1 cellular context compared by ENCODE assay signal in genomic region chr7:50405246-50405645, GRCh38.
TF ChIP-seq lines count a peak whose summit lies in the region.

No MANE protein-coding gene starts in this region.

TF ChIP-seq in K562, 482 proteins besides CTCF, POLR2A, EP300 and RAD21:
- TF ChIP-seq, protein P1, sequence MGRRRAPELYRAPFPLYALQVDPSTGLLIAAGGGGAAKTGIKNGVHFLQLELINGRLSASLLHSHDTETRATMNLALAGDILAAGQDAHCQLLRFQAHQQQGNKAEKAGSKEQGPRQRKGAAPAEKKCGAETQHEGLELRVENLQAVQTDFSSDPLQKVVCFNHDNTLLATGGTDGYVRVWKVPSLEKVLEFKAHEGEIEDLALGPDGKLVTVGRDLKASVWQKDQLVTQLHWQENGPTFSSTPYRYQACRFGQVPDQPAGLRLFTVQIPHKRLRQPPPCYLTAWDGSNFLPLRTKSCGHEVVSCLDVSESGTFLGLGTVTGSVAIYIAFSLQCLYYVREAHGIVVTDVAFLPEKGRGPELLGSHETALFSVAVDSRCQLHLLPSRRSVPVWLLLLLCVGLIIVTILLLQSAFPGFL (CRISPR knock-in tag; IDR thresholded peaks at IDR 0.05) = no peak
- TF ChIP-seq, protein P2, sequence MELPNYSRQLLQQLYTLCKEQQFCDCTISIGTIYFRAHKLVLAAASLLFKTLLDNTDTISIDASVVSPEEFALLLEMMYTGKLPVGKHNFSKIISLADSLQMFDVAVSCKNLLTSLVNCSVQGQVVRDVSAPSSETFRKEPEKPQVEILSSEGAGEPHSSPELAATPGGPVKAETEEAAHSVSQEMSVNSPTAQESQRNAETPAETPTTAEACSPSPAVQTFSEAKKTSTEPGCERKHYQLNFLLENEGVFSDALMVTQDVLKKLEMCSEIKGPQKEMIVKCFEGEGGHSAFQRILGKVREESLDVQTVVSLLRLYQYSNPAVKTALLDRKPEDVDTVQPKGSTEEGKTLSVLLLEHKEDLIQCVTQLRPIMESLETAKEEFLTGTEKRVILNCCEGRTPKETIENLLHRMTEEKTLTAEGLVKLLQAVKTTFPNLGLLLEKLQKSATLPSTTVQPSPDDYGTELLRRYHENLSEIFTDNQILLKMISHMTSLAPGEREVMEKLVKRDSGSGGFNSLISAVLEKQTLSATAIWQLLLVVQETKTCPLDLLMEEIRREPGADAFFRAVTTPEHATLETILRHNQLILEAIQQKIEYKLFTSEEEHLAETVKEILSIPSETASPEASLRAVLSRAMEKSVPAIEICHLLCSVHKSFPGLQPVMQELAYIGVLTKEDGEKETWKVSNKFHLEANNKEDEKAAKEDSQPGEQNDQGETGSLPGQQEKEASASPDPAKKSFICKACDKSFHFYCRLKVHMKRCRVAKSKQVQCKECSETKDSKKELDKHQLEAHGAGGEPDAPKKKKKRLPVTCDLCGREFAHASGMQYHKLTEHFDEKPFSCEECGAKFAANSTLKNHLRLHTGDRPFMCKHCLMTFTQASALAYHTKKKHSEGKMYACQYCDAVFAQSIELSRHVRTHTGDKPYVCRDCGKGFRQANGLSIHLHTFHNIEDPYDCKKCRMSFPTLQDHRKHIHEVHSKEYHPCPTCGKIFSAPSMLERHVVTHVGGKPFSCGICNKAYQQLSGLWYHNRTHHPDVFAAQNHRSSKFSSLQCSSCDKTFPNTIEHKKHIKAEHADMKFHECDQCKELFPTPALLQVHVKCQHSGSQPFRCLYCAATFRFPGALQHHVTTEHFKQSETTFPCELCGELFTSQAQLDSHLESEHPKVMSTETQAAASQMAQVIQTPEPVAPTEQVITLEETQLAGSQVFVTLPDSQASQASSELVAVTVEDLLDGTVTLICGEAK (IDR thresholded peaks at IDR 0.05) = no peak
- TF ChIP-seq, protein P2 (CRISPR knock-in tag; IDR thresholded peaks at IDR 0.05) = no peak
- TF ChIP-seq TAF9B (IDR thresholded peaks at IDR 0.05; ENCODE audit: partially characterized antibody) = no peak
- TF ChIP-seq NR2F6 (CRISPR knock-in tag; IDR thresholded peaks at IDR 0.05) = no peak
- no peak for TF ChIP-seq POLR2AphosphoS5 (IDR thresholded peaks at IDR 0.05; ENCODE audit: control insufficient read depth, insufficient read depth, low read depth, low read length)
- no peak for TF ChIP-seq ZBTB9 (CRISPR knock-in tag; IDR thresholded peaks at IDR 0.05)
- no peak for TF ChIP-seq RFX5 (IDR thresholded peaks at IDR 0.05; ENCODE audit: low read depth, low read length)
- TF ChIP-seq, protein P3, sequence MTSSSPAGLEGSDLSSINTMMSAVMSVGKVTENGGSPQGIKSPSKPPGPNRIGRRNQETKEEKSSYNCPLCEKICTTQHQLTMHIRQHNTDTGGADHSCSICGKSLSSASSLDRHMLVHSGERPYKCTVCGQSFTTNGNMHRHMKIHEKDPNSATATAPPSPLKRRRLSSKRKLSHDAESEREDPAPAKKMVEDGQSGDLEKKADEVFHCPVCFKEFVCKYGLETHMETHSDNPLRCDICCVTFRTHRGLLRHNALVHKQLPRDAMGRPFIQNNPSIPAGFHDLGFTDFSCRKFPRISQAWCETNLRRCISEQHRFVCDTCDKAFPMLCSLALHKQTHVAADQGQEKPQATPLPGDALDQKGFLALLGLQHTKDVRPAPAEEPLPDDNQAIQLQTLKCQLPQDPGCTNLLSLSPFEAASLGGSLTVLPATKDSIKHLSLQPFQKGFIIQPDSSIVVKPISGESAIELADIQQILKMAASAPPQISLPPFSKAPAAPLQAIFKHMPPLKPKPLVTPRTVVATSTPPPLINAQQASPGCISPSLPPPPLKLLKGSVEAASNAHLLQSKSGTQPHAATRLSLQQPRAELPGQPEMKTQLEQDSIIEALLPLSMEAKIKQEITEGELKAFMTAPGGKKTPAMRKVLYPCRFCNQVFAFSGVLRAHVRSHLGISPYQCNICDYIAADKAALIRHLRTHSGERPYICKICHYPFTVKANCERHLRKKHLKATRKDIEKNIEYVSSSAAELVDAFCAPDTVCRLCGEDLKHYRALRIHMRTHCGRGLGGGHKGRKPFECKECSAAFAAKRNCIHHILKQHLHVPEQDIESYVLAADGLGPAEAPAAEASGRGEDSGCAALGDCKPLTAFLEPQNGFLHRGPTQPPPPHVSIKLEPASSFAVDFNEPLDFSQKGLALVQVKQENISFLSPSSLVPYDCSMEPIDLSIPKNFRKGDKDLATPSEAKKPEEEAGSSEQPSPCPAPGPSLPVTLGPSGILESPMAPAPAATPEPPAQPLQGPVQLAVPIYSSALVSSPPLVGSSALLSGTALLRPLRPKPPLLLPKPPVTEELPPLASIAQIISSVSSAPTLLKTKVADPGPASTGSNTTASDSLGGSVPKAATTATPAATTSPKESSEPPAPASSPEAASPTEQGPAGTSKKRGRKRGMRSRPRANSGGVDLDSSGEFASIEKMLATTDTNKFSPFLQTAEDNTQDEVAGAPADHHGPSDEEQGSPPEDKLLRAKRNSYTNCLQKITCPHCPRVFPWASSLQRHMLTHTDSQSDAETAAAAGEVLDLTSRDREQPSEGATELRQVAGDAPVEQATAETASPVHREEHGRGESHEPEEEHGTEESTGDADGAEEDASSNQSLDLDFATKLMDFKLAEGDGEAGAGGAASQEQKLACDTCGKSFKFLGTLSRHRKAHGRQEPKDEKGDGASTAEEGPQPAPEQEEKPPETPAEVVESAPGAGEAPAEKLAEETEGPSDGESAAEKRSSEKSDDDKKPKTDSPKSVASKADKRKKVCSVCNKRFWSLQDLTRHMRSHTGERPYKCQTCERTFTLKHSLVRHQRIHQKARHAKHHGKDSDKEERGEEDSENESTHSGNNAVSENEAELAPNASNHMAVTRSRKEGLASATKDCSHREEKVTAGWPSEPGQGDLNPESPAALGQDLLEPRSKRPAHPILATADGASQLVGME (CRISPR knock-in tag; IDR thresholded peaks at IDR 0.05) = no peak
- no peak for TF ChIP-seq U2AF2 (optimal IDR thresholded peaks at IDR 0.05; ENCODE audit: low read depth, low read length)
- TF ChIP-seq DNMT1 (IDR thresholded peaks at IDR 0.05) = no peak
- no peak for TF ChIP-seq MAFK (IDR thresholded peaks at IDR 0.05; ENCODE audit: low read length)
- TF ChIP-seq TAL1 (IDR thresholded peaks at IDR 0.05) = no peak
